In genomic region chr3:49668414-49668797, GRCh38 we compare ENCODE assay signal across 1 cellular context.
TF ChIP-seq lines count a peak whose summit lies in the region.

No MANE protein-coding gene starts in this region.

TF ChIP-seq in GM23338, 12 proteins besides CTCF, POLR2A, EP300 and RAD21 (continued from another document):
- TF ChIP-seq ZNF462 (CRISPR knock-in tag; IDR thresholded peaks at IDR 0.05) (no peak), EZH2phosphoT487 (IDR thresholded peaks at IDR 0.05; ENCODE audit: unreplicated experiment) (no peak), JUNB (IDR thresholded peaks at IDR 0.05; ENCODE audit: unreplicated experiment) (no peak), ZNF114 (CRISPR knock-in tag; IDR thresholded peaks at IDR 0.05) (no peak)
